ENCODE assay signal across 8 cellular contexts in the genomic region with DNA sequence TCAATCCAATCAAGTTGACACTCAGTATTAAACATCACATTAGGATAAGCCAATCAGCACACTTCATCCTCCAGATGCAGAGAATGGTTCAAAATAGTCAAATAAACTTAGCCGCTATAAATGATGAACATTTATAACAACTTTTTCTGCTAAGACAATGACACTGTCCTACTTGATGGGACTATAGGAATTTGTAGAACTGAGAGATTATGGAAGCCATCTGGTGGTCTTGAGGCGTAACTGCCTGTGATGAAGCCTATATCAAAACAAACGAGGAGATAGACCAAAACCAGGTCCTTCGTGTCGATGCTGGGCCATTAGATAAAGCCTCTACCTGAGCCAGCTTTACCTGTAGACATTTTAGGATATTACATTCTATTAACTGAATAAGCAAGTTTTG.
DNase-seq lines count a peak whose midpoint lies in the region; ATAC-seq, FAIRE-seq and TF ChIP-seq lines count a peak whose summit lies in the region.

No MANE protein-coding gene starts in this region.

- no peak overlapping the region for H3K9ac ChIP-seq in Karpas-422 (ENCODE audit: low read length)
- H3K9ac ChIP-seq in GM12878 (ENCODE audit: control insufficient read depth, insufficient read depth, low read length): no peak overlapping the region
- no peak overlapping the region for H3K9ac ChIP-seq in neural cell (ENCODE audit: low read length)

- WGBS in heart left ventricle, 4 donors: 25 to 43% (median 27%) methylated on average over 5 of the region's 5 CpGs
- 11% methylated on average over 5 of the region's 5 CpGs for WGBS in GM12878 (ENCODE audit: insufficient coverage, insufficient replicate concordance, low lambda C conversion rate, missing lambda C conversion rate)

- SMC1A ChIA-PET in GM12878 (lab: Charles Lee; ENCODE audit: uncharacterized antibody, unreplicated experiment): interaction anchor here (0.6 to 2.8 kb wide), 10 partner anchors 8 to 210 kb away, joined by 3 to 23 read pairs (median 4); no protein-coding TSS in a partner anchor

- H3F3A ChIP-seq in neural cell (ENCODE audit: insufficient read depth, low read length, poor library complexity, severe bottlenecking): no peaks in the 10 kb centered on the region

- no peaks in the 10 kb centered on the region for H3K36me3 ChIP-seq in heart left ventricle
- no peaks in the 10 kb centered on the region for H3K36me3 ChIP-seq in Karpas-422 (ENCODE audit: insufficient read depth, low read length)
- no peaks in the 10 kb centered on the region for H3K36me3 ChIP-seq in GM12878 (ENCODE audit: control insufficient read depth in 2 of 2, insufficient read depth in 2 of 2, low read length in 1 of 2)
- no peaks in the 10 kb centered on the region for H3K36me3 ChIP-seq in neural cell (ENCODE audit: insufficient read depth, low read length)

- TF ChIP-seq POLR2A in heart left ventricle (IDR thresholded peaks at IDR 0.05): no peak
- no peak for TF ChIP-seq POLR2A in GM12878 (IDR thresholded peaks at IDR 0.05; ENCODE audit: low read depth, low read length)

- H3K4me1 ChIP-seq in heart left ventricle (no peaks in the 10 kb centered on the region), Karpas-422 (ENCODE audit: low read length) (no peaks in the 10 kb centered on the region), GM12878 (ENCODE audit: control insufficient read depth, insufficient read depth, low read length) (peaks cover 12% of the 10 kb centered on the region)

- CTCF ChIA-PET in GM12878 (lab: Yijun Ruan, JAX): interaction anchor here (0.6 to 4.4 kb wide), 12 partner anchors 21 to 637 kb away, joined by 3 to 45 read pairs (median 4); no protein-coding TSS in a partner anchor

- H3K79me2 ChIP-seq in Karpas-422 (ENCODE audit: low read length) (no peaks in the 10 kb centered on the region), GM12878 (ENCODE audit: control insufficient read depth, insufficient read depth, low read length) (no peaks in the 10 kb centered on the region), neural cell (replicated peaks; ENCODE audit: insufficient read depth, low read length) (no peaks in the 10 kb centered on the region)

- no TSS peak for BruUV-seq in GM12878 (replicated peaks; lab: Mats Ljungman, UMichigan)

- in situ Hi-C loops in GM12878 (cut with MboI): no loop called here
- in situ Hi-C loops in GM13976 (cut with MboI; ENCODE audit: low sequenced_read_pairs, unreplicated experiment): loop anchor here (25.0 kb wide), 1 partner anchor 638 kb away; a partner anchor contains a TSS

- ATAC-seq in heart left ventricle: peak in 1 of 4 donors; percentile 53
- ATAC-seq in Right ventricle myocardium superior (ENCODE audit: poor library complexity): no peak
- ATAC-seq in GM12878: peak; percentile 50
- ATAC-seq in HG03432 (IDR thresholded peaks at IDR 0.05; ENCODE audit: unreplicated experiment): no peak

- no peak for FAIRE-seq in GM12878 (lab: Jason Lieb, UNC)

- H3K27me3 ChIP-seq in heart left ventricle (no peaks in the 10 kb centered on the region), Karpas-422 (ENCODE audit: low read length) (no peaks in the 10 kb centered on the region), GM12878 (replicated peaks in 1 of 2; ENCODE audit: control insufficient read depth in 2 of 2, insufficient read depth in 2 of 2, low read length in 1 of 2) (no peaks in the 10 kb centered on the region), neural cell (ENCODE audit: insufficient read depth, low read depth, low read length) (no peaks in the 10 kb centered on the region)

- intact Hi-C loops in heart left ventricle (cut with DNase I) (loop anchor here in 7 of 10 donors (2.0 to 10.0 kb wide), 9 partner anchors 477 to 837 kb away; a partner anchor contains a TSS), Right ventricle myocardium superior (cut with DNase I) (no loop called here), GM12878 (cut with micrococcal nuclease; ENCODE audit: unreplicated experiment) (loop anchor here (2.0 to 10.0 kb wide), 3 partner anchors 166 to 840 kb away; a partner anchor contains a TSS)

- TF ChIP-seq RAD21 in GM12878 (IDR thresholded peaks at IDR 0.05; ENCODE audit: insufficient read depth, low read depth, low read length) (peak; percentile 57; the same call in 1 of the 2 replicates), neural cell (conservative IDR thresholded peaks at IDR 0.05) (no peak)

- peak; percentile 26 to 59 (median 47) for TF ChIP-seq CTCF in heart left ventricle (IDR thresholded peaks at IDR 0.05)
- TF ChIP-seq CTCF in GM12878 (IDR thresholded peaks at IDR 0.05 in 2 of 3, conservative IDR thresholded peaks at IDR 0.05 in 1 of 3; ENCODE audit: control insufficient read depth in 2 of 3, extremely low read depth in 1 of 3, insufficient read depth in 1 of 3, low read depth in 3 of 3, low read length in 3 of 3): peak; percentile 41 to 52 (median 47); a peak in 5 of 6 replicates
- peak; percentile 39 for TF ChIP-seq CTCF in neural cell (IDR thresholded peaks at IDR 0.05; ENCODE audit: poor library complexity, severe bottlenecking)
- no peak for TF ChIP-seq CTCF in GM13976 (IDR thresholded peaks at IDR 0.05; ENCODE audit: borderline replicate concordance, control extremely low read depth, extremely low read depth, insufficient read depth, missing control alignments)

- POLR2A ChIA-PET in GM12878 (lab: Charles Lee): no interaction called here

- H2AFZ ChIP-seq in Karpas-422 (ENCODE audit: low read length) (no peak overlapping the region), GM12878 (ENCODE audit: control insufficient read depth, low read depth, low read length) (no peak overlapping the region), neural cell (ENCODE audit: low read depth, low read length) (no peak overlapping the region)

- H3K4me2 ChIP-seq in Karpas-422 (ENCODE audit: low read depth, low read length, poor library complexity, severe bottlenecking) (no peak overlapping the region), GM12878 (ENCODE audit: control insufficient read depth, insufficient read depth) (no peak overlapping the region), neural cell (ENCODE audit: low read length) (no peak overlapping the region)

- H3K9me2 ChIP-seq in Karpas-422 (replicated peaks; ENCODE audit: insufficient read depth, low read length): no peaks in the 10 kb centered on the region
- no peaks in the 10 kb centered on the region for H3K9me2 ChIP-seq in neural cell (ENCODE audit: insufficient read depth, low read length)

- TF ChIP-seq EP300 in GM12878 (IDR thresholded peaks at IDR 0.05; ENCODE audit: borderline replicate concordance in 1 of 2, control insufficient read depth in 1 of 2, low read depth in 2 of 2, low read length in 2 of 2) (no peak), neural cell (conservative IDR thresholded peaks at IDR 0.05; ENCODE audit: poor library complexity, severe bottlenecking) (no peak)

- DNase-seq in heart left ventricle (no peak), Right ventricle myocardium superior (no peak), Karpas-422 (peak; percentile 69), GM12878 (ENCODE audit: low read depth, low spot score) (no peak), NCI-H446 treated with DMSO at 0.1 percent for 48 hours (lab: John Stamatoyannopoulos, UW) (no peak), GM13976 (ENCODE audit: low spot score) (no peak)

- H3K4me3 ChIP-seq in heart left ventricle: no peak overlapping the region
- H3K4me3 ChIP-seq in Karpas-422 (ENCODE audit: low read length): no peak overlapping the region
- H3K4me3 ChIP-seq in GM12878: no peak overlapping the region
- no peak overlapping the region for H3K4me3 ChIP-seq in neural cell (ENCODE audit: low read length)

- H4K20me1 ChIP-seq in Karpas-422 (ENCODE audit: insufficient read depth, low read depth, low read length) (no peaks in the 10 kb centered on the region), GM12878 (ENCODE audit: control insufficient read depth, insufficient read depth) (no peaks in the 10 kb centered on the region), neural cell (ENCODE audit: insufficient read depth) (no peaks in the 10 kb centered on the region)

- H3K9me3 ChIP-seq in heart left ventricle: no peaks in the 10 kb centered on the region
- no peaks in the 10 kb centered on the region for H3K9me3 ChIP-seq in Karpas-422 (ENCODE audit: low read length)
- H3K9me3 ChIP-seq in GM12878 (replicated peaks; ENCODE audit: control insufficient read depth, insufficient read depth, low read length): no peaks in the 10 kb centered on the region
- no peaks in the 10 kb centered on the region for H3K9me3 ChIP-seq in neural cell (ENCODE audit: low read length)

- RAD21 ChIA-PET in GM12878 (lab: Charles Lee; ENCODE audit: unreplicated experiment): interaction anchor here (0.8 to 4.7 kb wide), 3 partner anchors 96 to 634 kb away, joined by 3 to 19 read pairs (median 3); no protein-coding TSS in a partner anchor

- H3K27ac ChIP-seq in heart left ventricle (no peak overlapping the region), Karpas-422 (ENCODE audit: low read length) (no peak overlapping the region), GM12878 (ENCODE audit: control insufficient read depth, insufficient read depth) (no peak overlapping the region), neural cell (ENCODE audit: low read length) (no peak overlapping the region)

TF ChIP-seq in neural cell, 6 proteins besides CTCF, POLR2A, EP300 and RAD21 (continues in another document):
- TF ChIP-seq EZH2 (IDR thresholded peaks at IDR 0.05; ENCODE audit: borderline replicate concordance, insufficient read depth, low read length, poor library complexity, severe bottlenecking) (no peak), SMC3 (conservative IDR thresholded peaks at IDR 0.05; ENCODE audit: poor library complexity) (no peak), TAF1 (IDR thresholded peaks at IDR 0.05; ENCODE audit: low read depth) (no peak), MXI1 (conservative IDR thresholded peaks at IDR 0.05; ENCODE audit: poor library complexity, severe bottlenecking) (no peak)
